Comparison of ENCODE assay signal across 32 cellular contexts in the genomic region with DNA sequence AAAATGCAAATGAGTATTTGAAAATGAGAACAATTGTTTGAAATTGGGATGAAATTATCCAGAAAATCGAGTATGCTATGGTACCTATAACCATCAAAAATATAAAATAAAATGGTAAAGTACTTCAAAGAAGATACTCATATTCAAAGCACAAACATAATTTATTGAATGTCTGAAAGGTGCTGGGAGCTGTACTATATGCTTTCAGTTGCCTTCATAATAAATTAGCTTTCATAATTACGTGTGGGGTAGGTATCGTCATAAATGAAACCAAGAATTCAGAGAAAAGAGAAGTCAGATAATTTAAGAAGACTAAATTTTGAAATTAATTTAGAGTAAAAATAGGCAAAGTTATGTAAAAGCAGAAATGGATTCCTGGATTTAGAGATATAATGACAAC.
"Had no signal": no experiment of that assay in that cellular context is flagged by ENCODE, and none has a peak within 500 bp of the region (broad histone marks: within the 10 kb centered on the region; RNA-seq: fewer than 3 reads in every experiment).

No MANE protein-coding gene starts in this region.

- DNase-seq: activated B cell treated with CpG ODN at 0.5 μM for 24 hours; activated CD4-positive, alpha-beta T cell treated with anti-CD3 and anti-CD28 coated beads for 48 hours; activated CD4-positive, alpha-beta T cell treated with anti-CD3 and anti-CD28 coated beads, Interleukin-2, amount 50 U/mL, for 1 hour; activated CD4-positive, alpha-beta T cell treated with anti-CD3 and anti-CD28 coated beads, Interleukin-2, amount 50 U/mL, for 48 hours; activated CD8-positive, alpha-beta memory T cell treated with anti-CD3 and anti-CD28 coated beads for 24 hours; activated CD8-positive, alpha-beta T cell treated with anti-CD3 and anti-CD28 coated beads for 36 hours; activated effector memory CD4-positive, alpha-beta T cell treated with anti-CD3 and anti-CD28 coated beads, Interleukin-2, amount 50 U/mL, for 16 hours; activated naive CD4-positive, alpha-beta T cell treated with anti-CD3 and anti-CD28 coated beads for 36 hours; activated naive CD8-positive, alpha-beta T cell treated with anti-CD3 and anti-CD28 coated beads for 36 hours; activated naive CD8-positive, alpha-beta T cell treated with anti-CD3 and anti-CD28 coated beads, Interleukin-2, amount 50 U/mL, for 24 hours; activated T-cell treated with anti-CD3 and anti-CD28 coated beads, Interleukin-2, amount 50 U/mL, for 48 hours; adrenal gland; amygdala; aorta; body of pancreas; caudate nucleus; cortex of kidney; dermis blood vessel endothelial cell; effector CD4-positive, alpha-beta T cell; effector memory CD8-positive, alpha-beta T cell; erythroblast; gastrocnemius medialis; glutamatergic neuron; heart left ventricle; hypothalamus; T1000; WERI-Rb-1 had no signal

- H3K27me3 Mint-ChIP-seq: activated B cell treated with CpG ODN at 0.5 μM for 24 hours; activated CD8-positive, alpha-beta T cell treated with anti-CD3 and anti-CD28 coated beads for 36 hours; activated naive CD8-positive, alpha-beta T cell treated with anti-CD3 and anti-CD28 coated beads, Interleukin-2, amount 50 U/mL, for 24 hours; effector memory CD8-positive, alpha-beta T cell had no signal

- H3K4me1 Mint-ChIP-seq: activated B cell treated with CpG ODN at 0.5 μM for 24 hours; activated naive CD4-positive, alpha-beta T cell treated with anti-CD3 and anti-CD28 coated beads, Interleukin-2, amount 50 U/mL, for 24 hours; activated naive CD8-positive, alpha-beta T cell treated with anti-CD3 and anti-CD28 coated beads for 36 hours; activated naive CD8-positive, alpha-beta T cell treated with anti-CD3 and anti-CD28 coated beads, Interleukin-2, amount 50 U/mL, for 24 hours had no signal

- H3K9me3 Mint-ChIP-seq: activated naive CD4-positive, alpha-beta T cell treated with anti-CD3 and anti-CD28 coated beads, Interleukin-2, amount 50 U/mL, for 24 hours had no signal

- ATAC-seq: activated CD4-positive, CD25-positive, alpha-beta regulatory T cell treated with anti-CD3 and anti-CD28 coated beads, Interleukin-2, amount 50 U/mL, for 24 hours; activated CD8-positive, alpha-beta T cell treated with anti-CD3 and anti-CD28 coated beads for 36 hours; activated naive CD8-positive, alpha-beta T cell treated with anti-CD3 and anti-CD28 coated beads, Interleukin-2, amount 50 U/mL, for 24 hours; body of pancreas; effector memory CD8-positive, alpha-beta T cell; foreskin keratinocyte; gastrocnemius medialis; heart left ventricle had no signal

- H3K27ac Mint-ChIP-seq: activated B cell treated with CpG ODN at 0.5 μM for 24 hours; activated CD8-positive, alpha-beta T cell treated with anti-CD3 and anti-CD28 coated beads for 36 hours; activated naive CD4-positive, alpha-beta T cell treated with anti-CD3 and anti-CD28 coated beads for 36 hours; activated naive CD4-positive, alpha-beta T cell treated with anti-CD3 and anti-CD28 coated beads, Interleukin-2, amount 50 U/mL, for 24 hours; activated naive CD8-positive, alpha-beta T cell treated with anti-CD3 and anti-CD28 coated beads for 36 hours; activated naive CD8-positive, alpha-beta T cell treated with anti-CD3 and anti-CD28 coated beads, Interleukin-2, amount 50 U/mL, for 24 hours; activated T-helper 1 cell treated with anti-CD3 and anti-CD28 coated beads, Interleukin-12 subunit alpha, Interleukin-12 subunit beta, Interleukin-2, Interleukin-4 antibody, amounts not matched to agents 30 ng/mL and 10 ng/mL and 1 ng/mL, durations not matched to agents 14 hours and 24 hours and 36 hours; activated T-helper 2 cell treated with anti-CD3 and anti-CD28 coated beads, Interferon-gamma antibody, Interleukin-2, Interleukin-4, amounts not matched to agents 10 μg/mL and 5 μg/mL and 100 μg/mL, durations not matched to agents 14 hours and 24 hours and 36 hours; effector memory CD8-positive, alpha-beta T cell had no signal

- H3K36me3 Mint-ChIP-seq: activated naive CD4-positive, alpha-beta T cell treated with anti-CD3 and anti-CD28 coated beads, Interleukin-2, amount 50 U/mL, for 24 hours; activated naive CD8-positive, alpha-beta T cell treated with anti-CD3 and anti-CD28 coated beads for 36 hours had no signal

- H3K4me3 Mint-ChIP-seq: activated B cell treated with CpG ODN at 0.5 μM for 24 hours; activated CD8-positive, alpha-beta T cell treated with anti-CD3 and anti-CD28 coated beads for 36 hours; activated naive CD4-positive, alpha-beta T cell treated with anti-CD3 and anti-CD28 coated beads for 36 hours; activated naive CD4-positive, alpha-beta T cell treated with anti-CD3 and anti-CD28 coated beads, Interleukin-2, amount 50 U/mL, for 24 hours; activated naive CD8-positive, alpha-beta T cell treated with anti-CD3 and anti-CD28 coated beads for 36 hours; activated naive CD8-positive, alpha-beta T cell treated with anti-CD3 and anti-CD28 coated beads, Interleukin-2, amount 50 U/mL, for 24 hours; activated T-helper 1 cell treated with anti-CD3 and anti-CD28 coated beads, Interleukin-12 subunit alpha, Interleukin-12 subunit beta, Interleukin-2, Interleukin-4 antibody, amounts not matched to agents 30 ng/mL and 10 ng/mL and 1 ng/mL, durations not matched to agents 14 hours and 24 hours and 36 hours; effector memory CD8-positive, alpha-beta T cell had no signal
